Comparison of ENCODE assay signal across 11 cellular contexts in the genomic region with DNA sequence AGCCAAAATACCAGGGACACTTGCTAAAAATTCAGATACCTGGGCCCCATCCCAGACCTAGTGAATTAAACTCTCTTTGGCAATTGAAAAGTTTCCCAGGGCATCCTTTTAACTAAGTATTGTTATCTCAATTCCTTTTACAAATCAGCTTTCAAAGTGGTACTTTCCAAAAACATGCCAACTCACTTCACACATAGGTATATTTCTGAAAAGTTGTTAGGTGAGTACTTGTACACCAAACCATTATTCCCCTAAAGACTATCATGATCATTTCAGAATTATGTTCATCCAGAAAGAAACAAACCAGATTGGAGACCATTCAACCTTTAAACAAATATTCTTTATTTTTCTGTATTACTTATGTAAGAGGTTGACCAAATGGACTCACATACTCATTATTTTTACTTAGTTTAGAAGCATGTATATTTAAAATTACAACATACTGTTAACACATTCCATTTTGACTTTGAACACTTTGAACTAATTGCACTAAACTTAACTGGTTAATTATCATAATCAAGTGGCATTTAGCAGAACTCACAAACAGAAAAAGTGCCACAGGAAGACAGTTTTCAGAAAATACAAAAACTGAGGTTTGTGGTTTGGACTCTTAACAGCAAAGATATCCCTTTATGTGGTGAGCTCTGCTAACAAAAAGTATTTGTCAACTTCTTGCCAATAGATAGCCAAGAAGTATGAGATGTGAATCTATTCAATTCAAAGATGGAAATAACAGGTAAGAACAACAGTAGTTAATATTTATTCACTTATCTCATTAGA. TPM values are rescaled to one million over a fixed set of nuclear protein-coding genes. Genes with fewer than 3 reads are reported as not detected.
DNase-seq lines count a peak whose midpoint lies in the region; ATAC-seq and TF ChIP-seq lines count a peak whose summit lies in the region.
"Had no signal": no experiment of that assay in that cellular context is flagged by ENCODE, and none has a peak within 500 bp of the region (broad histone marks: within the 10 kb centered on the region; RNA-seq: fewer than 3 reads in every experiment).

No MANE protein-coding gene starts in this region.

- peak overlapping the region; percentile 25 for H3K27ac Mint-ChIP-seq in activated CD4-positive, alpha-beta memory T cell treated with anti-CD3 and anti-CD28 coated beads for 36 hours
- H3K27ac Mint-ChIP-seq: endodermal cell had no signal

- no peaks in the 10 kb centered on the region for H3K79me2 ChIP-seq in DND-41 (ENCODE audit: insufficient read depth, low read length)

- intact Hi-C loops in activated CD4-positive, alpha-beta memory T cell treated with anti-CD3 and anti-CD28 coated beads for 36 hours (cut with micrococcal nuclease): loop anchor here (1.0 to 5.0 kb wide), 3 partner anchors 42 to 215 kb away; no protein-coding TSS in a partner anchor

- H3K36me3 ChIP-seq in DND-41 (ENCODE audit: insufficient read depth, low read length): no peaks in the 10 kb centered on the region
- H3K36me3 ChIP-seq: upper lobe of right lung had no signal

- CTCF ChIA-PET in activated CD4-positive, alpha-beta memory T cell treated with anti-CD3 and anti-CD28 coated beads for 36 hours (lab: Charles Lee): no interaction called here

- H3K4me1 ChIP-seq in DND-41 (ENCODE audit: insufficient read depth, low read length): peaks cover 15% of the 10 kb centered on the region; the same call in 1 of the 2 replicates
- H3K4me1 ChIP-seq: upper lobe of right lung had no signal

- DNase-seq in DND-41 (no peak), SHP77 treated with DMSO at 0.1 percent for 48 hours (lab: John Stamatoyannopoulos, UW) (no peak), NCI-H524 treated with DMSO at 0.1 percent for 48 hours (lab: John Stamatoyannopoulos, UW) (no peak), iPS-NIHi7 (ENCODE audit: extremely low spot score) (no peak), NCI-H1694 (lab: John Stamatoyannopoulos, UW) (no peak)
- DNase-seq in activated CD4-positive, alpha-beta memory T cell treated with anti-CD3 and anti-CD28 coated beads for 36 hours: no peak
- DNase-seq: endodermal cell, upper lobe of right lung had no signal

- H3K4me2 ChIP-seq in DND-41 (ENCODE audit: insufficient read depth, low read length): no peak overlapping the region

- ATAC-seq in DND-41 (ENCODE audit: insufficient read depth, low read depth): peak; percentile 94
- ATAC-seq in GM19351 (IDR thresholded peaks at IDR 0.05; ENCODE audit: unreplicated experiment): peak; percentile 85
- peak; percentile 55 for ATAC-seq in HG03025 (IDR thresholded peaks at IDR 0.05; ENCODE audit: low FRiP score, unreplicated experiment)
- ATAC-seq: left lobe of liver, upper lobe of right lung had no signal

- H4K20me1 ChIP-seq in DND-41 (ENCODE audit: insufficient read depth, low read length): no peaks in the 10 kb centered on the region

- H3K27ac ChIP-seq in DND-41 (ENCODE audit: low read length): no peak overlapping the region
- H3K27ac ChIP-seq: upper lobe of right lung had no signal

- no peak overlapping the region for H3K9ac ChIP-seq in DND-41 (ENCODE audit: low read depth, low read length)

- H2AFZ ChIP-seq in DND-41 (ENCODE audit: low read depth, low read length): no peak overlapping the region

- H3K27me3 Mint-ChIP-seq in activated CD4-positive, alpha-beta memory T cell treated with anti-CD3 and anti-CD28 coated beads for 36 hours: no peaks in the 10 kb centered on the region

- no peaks in the 10 kb centered on the region for H3K9me3 Mint-ChIP-seq in activated CD4-positive, alpha-beta memory T cell treated with anti-CD3 and anti-CD28 coated beads for 36 hours

- POLR2A ChIA-PET in activated CD4-positive, alpha-beta memory T cell treated with anti-CD3 and anti-CD28 coated beads for 36 hours (lab: Charles Lee): no interaction called here

- peaks cover 1% of the 10 kb centered on the region for H3K36me3 Mint-ChIP-seq in activated CD4-positive, alpha-beta memory T cell treated with anti-CD3 and anti-CD28 coated beads for 36 hours

- H3K4me3 Mint-ChIP-seq in activated CD4-positive, alpha-beta memory T cell treated with anti-CD3 and anti-CD28 coated beads for 36 hours: no peak overlapping the region
- H3K4me3 Mint-ChIP-seq: endodermal cell had no signal

- TF ChIP-seq CTCF in DND-41 (IDR thresholded peaks at IDR 0.05; ENCODE audit: borderline replicate concordance, extremely low read depth, low read length, poor library complexity, severe bottlenecking): no peak

- H3K4me1 Mint-ChIP-seq in activated CD4-positive, alpha-beta memory T cell treated with anti-CD3 and anti-CD28 coated beads for 36 hours (ENCODE audit: low read depth): peaks cover 42% of the 10 kb centered on the region

- H3K9me3 ChIP-seq in DND-41 (ENCODE audit: insufficient read depth, low read length, severe bottlenecking): no peaks in the 10 kb centered on the region
- H3K9me3 ChIP-seq: upper lobe of right lung had no signal

- H3K4me3 ChIP-seq in DND-41 (ENCODE audit: low read depth in 1 of 2, low read length in 2 of 2): no peak overlapping the region
- H3K4me3 ChIP-seq: upper lobe of right lung had no signal

- no peaks in the 10 kb centered on the region for H3K27me3 ChIP-seq in DND-41 (ENCODE audit: insufficient read depth, low read length, poor library complexity)
- H3K27me3 ChIP-seq: upper lobe of right lung had no signal

RNA-seq across cellular contexts. Expression of a gene that starts 40.7 kb away (rescaled TPM):
- under 1 TPM; 0.68 to 0.69 TPM for total RNA-seq in activated CD4-positive, alpha-beta memory T cell treated with anti-CD3 and anti-CD28 coated beads for 36 hours

RNA-seq across cellular contexts. Expression of a gene that starts 40.8 kb away (rescaled TPM):
- total RNA-seq in activated CD4-positive, alpha-beta memory T cell treated with anti-CD3 and anti-CD28 coated beads for 36 hours: 10 to 100 TPM; 14.5 to 15.9 TPM
